In genomic region chr7:74230446-74231231, GRCh38 we compare ENCODE assay signal across 10 cellular contexts. TPM values are rescaled to one million over a fixed set of nuclear protein-coding genes. Genes with fewer than 3 reads are reported as not detected.
A peak's percentile ranks its signal among the peaks of the same experiment; 100 is the strongest.
DNase-seq lines count a peak whose midpoint lies in the region; ATAC-seq lines count a peak whose summit lies in the region.
"Had no signal": no experiment of that assay in that cellular context is flagged by ENCODE, and none has a peak within 500 bp of the region (broad histone marks: within the 10 kb centered on the region; RNA-seq: fewer than 3 reads in every experiment).

No MANE protein-coding gene starts in this region.

- H3K27me3 Mint-ChIP-seq in immature natural killer cell (ENCODE audit: low read depth in 3 of 3) = peaks cover 0 to 10% (median 5%) of the 10 kb centered on the region in 3 donors

- no peaks in the 10 kb centered on the region for H3K9me3 Mint-ChIP-seq in immature natural killer cell

- peak overlapping the region; percentile 96 to 98 (median 96) for H3K27ac Mint-ChIP-seq in immature natural killer cell

- in situ Hi-C loops in ACHN (cut with HindIII; ENCODE audit: low pct_ligation_motif_present, low pct_unique_long_range_greater_than_20kb, low sequenced_read_pairs) = no loop called here

- H3K36me3 Mint-ChIP-seq in immature natural killer cell = peaks cover 7 to 30% (median 19%) of the 10 kb centered on the region in 3 donors

- peak; percentile 40 for ATAC-seq in GM18502 (IDR thresholded peaks at IDR 0.05; ENCODE audit: poor library complexity, unreplicated experiment)
- peak; percentile 45 for ATAC-seq in GM21447 (IDR thresholded peaks at IDR 0.05; ENCODE audit: unreplicated experiment)
- peak; percentile 2 for ATAC-seq in HG03521 (IDR thresholded peaks at IDR 0.05; ENCODE audit: unreplicated experiment)

- H3K4me1 Mint-ChIP-seq in immature natural killer cell = peaks cover 48 to 53% of the 10 kb centered on the region in 2 donors

- peak overlapping the region; percentile 72 to 86 (median 80) for H3K4me3 Mint-ChIP-seq in immature natural killer cell

- no peak for DNase-seq in immature natural killer cell
- DNase-seq in NCI-H345 (lab: John Stamatoyannopoulos, UW) = no peak
- DNase-seq in ACHN = no peak
- no peak for DNase-seq in NCI-H146 (lab: John Stamatoyannopoulos, UW)
- no peak for DNase-seq in DMS53 (lab: John Stamatoyannopoulos, UW)
- DNase-seq: activated naive CD4-positive, alpha-beta T cell treated with Interleukin-2 at 50 U/mL for 16 hours; islet precursor cell had no signal

RNA-seq across cellular contexts. Expression of gene LAT2, which starts 20.8 kb away (rescaled TPM):
- polyA plus RNA-seq in immature natural killer cell = 100 to 1,000 TPM; 231 to 266 (median 256) TPM

RNA-seq across cellular contexts. Expression of gene RFC2, which starts 23.6 kb away (rescaled TPM):
- polyA plus RNA-seq in immature natural killer cell = 10 to 100 TPM; 48.1 to 79.5 (median 63.0) TPM

RNA-seq across cellular contexts. Expression of gene EIF4H, which starts 56.5 kb away (rescaled TPM):
- 100 to 1,000 TPM; 177 to 278 (median 246) TPM for polyA plus RNA-seq in immature natural killer cell

RNA-seq across cellular contexts. Expression of gene CLIP2, which starts 58.6 kb away (rescaled TPM):
- 1 to 10 TPM in 1 of 3 donors, under 1 TPM in 1, not detected in 1; 0.51 to 1.6 TPM for polyA plus RNA-seq in immature natural killer cell
